ENCODE assay signal across 9 cellular contexts in the genomic region with DNA sequence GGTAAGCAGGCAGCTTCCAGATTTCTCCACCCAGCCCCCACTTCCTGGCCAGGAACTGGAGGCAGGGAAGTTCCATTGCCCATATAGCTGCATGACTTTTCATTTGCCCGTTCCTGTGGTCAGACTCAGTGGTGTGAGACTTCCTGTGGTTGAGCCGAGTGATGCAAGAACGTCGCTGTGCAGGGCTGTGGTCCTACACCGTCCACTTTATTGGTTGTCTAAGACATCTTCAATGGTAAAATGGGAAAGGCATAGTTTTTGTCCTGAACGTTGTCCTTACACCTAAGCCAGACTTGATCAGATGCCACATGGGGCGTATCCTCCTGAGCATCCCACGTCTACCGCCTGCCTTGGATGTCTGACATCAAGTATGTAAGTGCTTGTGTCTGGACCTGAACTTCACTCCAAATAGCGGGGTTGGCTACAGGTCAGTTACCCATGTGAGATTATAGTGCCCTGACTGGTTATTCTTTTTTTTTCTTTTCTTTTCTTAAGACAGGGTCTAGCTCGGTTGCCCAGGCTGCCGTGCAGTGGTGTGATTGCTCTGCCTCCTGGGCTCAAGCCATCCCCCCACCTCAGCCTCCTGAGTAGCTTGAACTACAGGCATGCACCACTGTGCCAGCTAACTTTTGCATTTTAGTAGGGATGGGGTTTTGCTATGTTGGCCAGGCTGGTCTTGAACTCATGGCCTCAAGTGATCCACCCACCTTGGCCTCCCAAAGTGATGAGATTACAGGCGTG. TPM values are rescaled to one million over a fixed set of nuclear protein-coding genes. Genes with fewer than 3 reads are reported as not detected.
DNase-seq lines count a peak whose midpoint lies in the region; ATAC-seq and TF ChIP-seq lines count a peak whose summit lies in the region.
"Had no signal": no experiment of that assay in that cellular context is flagged by ENCODE, and none has a peak within 500 bp of the region (broad histone marks: within the 10 kb centered on the region; RNA-seq: fewer than 3 reads in every experiment).

No MANE protein-coding gene starts in this region.

- no peak overlapping the region for H3K4me3 ChIP-seq in upper lobe of right lung
- H3K4me3 ChIP-seq: body of pancreas had no signal

- H3K27me3 ChIP-seq in upper lobe of right lung = peaks cover 13% of the 10 kb centered on the region
- H3K27me3 ChIP-seq: body of pancreas had no signal

- peaks cover 12% of the 10 kb centered on the region for H3K4me1 ChIP-seq in upper lobe of right lung

- peak; percentile 41 for ATAC-seq in HG02870 (IDR thresholded peaks at IDR 0.05; ENCODE audit: unreplicated experiment)
- peak; percentile 82 for ATAC-seq in upper lobe of right lung
- ATAC-seq: body of pancreas had no signal

- H3K27ac ChIP-seq in upper lobe of right lung = no peak overlapping the region
- H3K27ac ChIP-seq: body of pancreas had no signal

- intact Hi-C loops in upper lobe of right lung (cut with DNase I) = loop anchor here (2.0 kb wide), 1 partner anchor 326 kb away; no protein-coding TSS in a partner anchor

- H3K36me3 ChIP-seq in upper lobe of right lung = no peaks in the 10 kb centered on the region

- no peak for TF ChIP-seq CTCF in upper lobe of right lung (IDR thresholded peaks at IDR 0.05)

- no peaks in the 10 kb centered on the region for H3K9me3 ChIP-seq in upper lobe of right lung
- H3K9me3 ChIP-seq: body of pancreas had no signal

- peak; percentile 55 for DNase-seq in stimulated activated CD4-positive, alpha-beta T cell treated with anti-CD3 and anti-CD28 coated beads, Interleukin-15, amount 100 ng/mL, for 24 hours
- DNase-seq in stimulated activated CD4-positive, alpha-beta T cell treated with anti-CD3 and anti-CD28 coated beads, Interleukin-4, amount 100 ng/mL, for 4 hours = no peak
- peak; percentile 21 for DNase-seq in RPMI8226
- DNase-seq in fibroblast of gingiva (ENCODE audit: low read depth) = peak; percentile 79
- peak; percentile 67 for DNase-seq in upper lobe of right lung
- no peak for DNase-seq in HuH-7 (ENCODE audit: low spot score)
- no peak for DNase-seq in COR-L47 (lab: John Stamatoyannopoulos, UW)

RNA-seq across cellular contexts. Expression of a gene that starts 25.9 kb away (rescaled TPM):
- not detected for total RNA-seq in upper lobe of right lung
- total RNA-seq: body of pancreas had no signal

Comparison
In these comparisons a context has a peak if more than half of its experiments do, and no peak if none do; other contexts are left out.
1. DNase-seq: peak in stimulated activated CD4-positive, alpha-beta T cell treated with anti-CD3 and anti-CD28 coated beads, Interleukin-15, amount 100 ng/mL, for 24 hours (single experiment), RPMI8226 (single experiment), fibroblast of gingiva (single experiment) and upper lobe of right lung (single experiment); none in stimulated activated CD4-positive, alpha-beta T cell treated with anti-CD3 and anti-CD28 coated beads, Interleukin-4, amount 100 ng/mL, for 4 hours (0 of 2), HuH-7 (single experiment) and COR-L47 (single experiment).